In genomic region chr1:90798883-90799282, GRCh38 we compare ENCODE assay signal across 1 cellular context.
TF ChIP-seq lines count a peak whose summit lies in the region.

No MANE protein-coding gene starts in this region.

TF ChIP-seq in K562, 482 proteins besides CTCF, POLR2A, EP300 and RAD21 (continued from another document):
- TF ChIP-seq CUX1 (CRISPR knock-in tag; IDR thresholded peaks at IDR 0.05) (no peak), ZNF589 (CRISPR knock-in tag; IDR thresholded peaks at IDR 0.05; ENCODE audit: low read depth) (no peak), MCM2 (IDR thresholded peaks at IDR 0.05; ENCODE audit: low read depth) (no peak), ZKSCAN8 (CRISPR knock-in tag; IDR thresholded peaks at IDR 0.05) (no peak), HDAC8 (tag; IDR thresholded peaks at IDR 0.05) (no peak), MAFG (tag; conservative IDR thresholded peaks at IDR 0.05) (peak; percentile 29; the same call in 1 of the 2 replicates), ZNF316 (IDR thresholded peaks at IDR 0.05) (peak; percentile 83), TSHZ1 (CRISPR knock-in tag; IDR thresholded peaks at IDR 0.05) (no peak), MBD1 (CRISPR knock-in tag; IDR thresholded peaks at IDR 0.05) (no peak), SRSF7 (optimal IDR thresholded peaks at IDR 0.05; ENCODE audit: low read depth, low read length) (no peak), SP2 (IDR thresholded peaks at IDR 0.05; ENCODE audit: extremely low read depth, low read depth, low read length, poor library complexity, severe bottlenecking) (no peak), MAFK (IDR thresholded peaks at IDR 0.05; ENCODE audit: low read length) (peak; percentile 59), ETS1 (conservative IDR thresholded peaks at IDR 0.05; ENCODE audit: control insufficient read depth, low read depth, low read length) (no peak), CBX2 (IDR thresholded peaks at IDR 0.05; ENCODE audit: insufficient read depth, low read length, poor library complexity, severe bottlenecking) (no peak), EP400 (IDR thresholded peaks at IDR 0.05) (no peak), C11orf30 (IDR thresholded peaks at IDR 0.05; ENCODE audit: low read depth) (peak; percentile 66), NFE2L1 (tag; IDR thresholded peaks at IDR 0.05; ENCODE audit: borderline replicate concordance, low read depth) (no peak), MAFF (IDR thresholded peaks at IDR 0.05; ENCODE audit: low read length) (peak; percentile 54)
